15 cellular contexts compared by ENCODE assay signal in genomic region chr22:25487508-25487907, GRCh38.
DNase-seq lines count a peak whose midpoint lies in the region; ATAC-seq, FAIRE-seq and TF ChIP-seq lines count a peak whose summit lies in the region.
"Had no signal": no experiment of that assay in that cellular context is flagged by ENCODE, and none has a peak within 500 bp of the region (broad histone marks: within the 10 kb centered on the region; RNA-seq: fewer than 3 reads in every experiment).

No MANE protein-coding gene starts in this region.

- peak; percentile 70 for FAIRE-seq in HTR-8/SVneo (lab: Jason Lieb, UNC)
- peak; percentile 100 for FAIRE-seq in urothelium cell line (lab: Jason Lieb, UNC)
- FAIRE-seq: D721Med, H1 had no signal

- no peak for TF ChIP-seq CTCF in activated CD8-positive, alpha-beta T cell treated with anti-CD3 and anti-CD28 coated beads for 36 hours (IDR thresholded peaks at IDR 0.05)

- peaks cover 70% of the 10 kb centered on the region for H3K36me3 Mint-ChIP-seq in activated CD8-positive, alpha-beta T cell treated with anti-CD3 and anti-CD28 coated beads for 36 hours (ENCODE audit: low read depth)
- H3K36me3 Mint-ChIP-seq in activated CD8-positive, alpha-beta T cell treated with anti-CD3 and anti-CD28 coated beads, Interleukin-2, amount 10 ng/mL, durations not matched to agents 7 days and 5 days (ENCODE audit: low read depth), result peaks cover 46% of the 10 kb centered on the region
- H3K36me3 Mint-ChIP-seq in activated naive CD8-positive, alpha-beta T cell treated with anti-CD3 and anti-CD28 coated beads, Interleukin-2, amount 50 U/mL, for 24 hours (ENCODE audit: low read depth), result peaks cover 28% of the 10 kb centered on the region

- intact Hi-C loops in activated CD8-positive, alpha-beta T cell treated with anti-CD3 and anti-CD28 coated beads for 36 hours (cut with micrococcal nuclease), result no loop called here

- DNase-seq in activated CD8-positive, alpha-beta T cell treated with anti-CD3 and anti-CD28 coated beads for 36 hours, result no peak
- no peak for DNase-seq in activated CD8-positive, alpha-beta T cell treated with anti-CD3 and anti-CD28 coated beads, Interleukin-2, amount 10 ng/mL, durations not matched to agents 7 days and 5 days
- DNase-seq in HTR-8/SVneo (ENCODE audit: insufficient read length, low spot score), result no peak
- no peak for DNase-seq in activated naive CD8-positive, alpha-beta T cell treated with anti-CD3 and anti-CD28 coated beads, Interleukin-2, amount 50 U/mL, for 24 hours
- DNase-seq in urothelium cell line (ENCODE audit: low spot score), result no peak
- DNase-seq in NCI-H748 treated with DMSO at 0.1 percent for 48 hours (lab: John Stamatoyannopoulos, UW), result no peak
- DNase-seq in stimulated activated naive CD4-positive, alpha-beta T cell treated with Interleukin-2 at 50 U/mL for 16 hours (lab: John Stamatoyannopoulos, UW), result no peak
- no peak for DNase-seq in activated CD4-positive, alpha-beta T cell treated with anti-CD3 and anti-CD28 coated beads for 48 hours
- DNase-seq: CD8-positive, alpha-beta memory T cell; GDM1; KG1; NCI-H510A had no signal

- H3K9me3 Mint-ChIP-seq in activated CD8-positive, alpha-beta T cell treated with anti-CD3 and anti-CD28 coated beads for 36 hours, result peaks cover 11% of the 10 kb centered on the region
- H3K9me3 Mint-ChIP-seq in activated CD8-positive, alpha-beta T cell treated with anti-CD3 and anti-CD28 coated beads, Interleukin-2, amount 10 ng/mL, durations not matched to agents 7 days and 5 days (ENCODE audit: insufficient read depth), result no peaks in the 10 kb centered on the region
- no peaks in the 10 kb centered on the region for H3K9me3 Mint-ChIP-seq in activated naive CD8-positive, alpha-beta T cell treated with anti-CD3 and anti-CD28 coated beads, Interleukin-2, amount 50 U/mL, for 24 hours
- H3K9me3 Mint-ChIP-seq: CD8-positive, alpha-beta memory T cell had no signal

- no peak overlapping the region for H3K4me3 Mint-ChIP-seq in activated CD8-positive, alpha-beta T cell treated with anti-CD3 and anti-CD28 coated beads for 36 hours
- H3K4me3 Mint-ChIP-seq in activated CD8-positive, alpha-beta T cell treated with anti-CD3 and anti-CD28 coated beads, Interleukin-2, amount 10 ng/mL, durations not matched to agents 7 days and 5 days, result no peak overlapping the region
- H3K4me3 Mint-ChIP-seq in activated naive CD8-positive, alpha-beta T cell treated with anti-CD3 and anti-CD28 coated beads, Interleukin-2, amount 50 U/mL, for 24 hours, result no peak overlapping the region
- H3K4me3 Mint-ChIP-seq: CD8-positive, alpha-beta memory T cell had no signal

- H3K27me3 Mint-ChIP-seq in activated CD8-positive, alpha-beta T cell treated with anti-CD3 and anti-CD28 coated beads for 36 hours, result no peaks in the 10 kb centered on the region
- no peaks in the 10 kb centered on the region for H3K27me3 Mint-ChIP-seq in activated CD8-positive, alpha-beta T cell treated with anti-CD3 and anti-CD28 coated beads, Interleukin-2, amount 10 ng/mL, durations not matched to agents 7 days and 5 days (ENCODE audit: low read depth)
- peaks cover 7% of the 10 kb centered on the region for H3K27me3 Mint-ChIP-seq in activated naive CD8-positive, alpha-beta T cell treated with anti-CD3 and anti-CD28 coated beads, Interleukin-2, amount 50 U/mL, for 24 hours
- H3K27me3 Mint-ChIP-seq: CD8-positive, alpha-beta memory T cell had no signal

- POLR2A ChIA-PET in activated CD8-positive, alpha-beta T cell treated with anti-CD3 and anti-CD28 coated beads for 36 hours (lab: Charles Lee), result interaction anchor here (1.6 kb wide), 1 partner anchor 28 kb away, joined by 3 read pairs; no protein-coding TSS in a partner anchor
- POLR2A ChIA-PET in activated CD8-positive, alpha-beta T cell treated with anti-CD3 and anti-CD28 coated beads, Interleukin-2, amount 10 ng/mL, durations not matched to agents 7 days and 5 days (lab: Charles Lee), result interaction anchor here (0.5 kb wide), 1 partner anchor 35 kb away, joined by 3 read pairs; no protein-coding TSS in a partner anchor

- ATAC-seq in activated CD8-positive, alpha-beta T cell treated with anti-CD3 and anti-CD28 coated beads for 36 hours, result no peak
- ATAC-seq in activated CD8-positive, alpha-beta T cell treated with anti-CD3 and anti-CD28 coated beads, Interleukin-2, amount 10 ng/mL, durations not matched to agents 7 days and 5 days, result no peak
- no peak for ATAC-seq in activated naive CD8-positive, alpha-beta T cell treated with anti-CD3 and anti-CD28 coated beads, Interleukin-2, amount 50 U/mL, for 24 hours
- ATAC-seq: SK-N-SH treated with all-trans-retinoic acid at 6 μM for 48 hours had no signal

- CTCF ChIA-PET in activated CD8-positive, alpha-beta T cell treated with anti-CD3 and anti-CD28 coated beads for 36 hours (lab: Charles Lee), result no interaction called here
- CTCF ChIA-PET in activated CD8-positive, alpha-beta T cell treated with anti-CD3 and anti-CD28 coated beads, Interleukin-2, amount 10 ng/mL, durations not matched to agents 7 days and 5 days (lab: Charles Lee), result no interaction called here

- peak overlapping the region; percentile 93 for H3K27ac Mint-ChIP-seq in activated CD8-positive, alpha-beta T cell treated with anti-CD3 and anti-CD28 coated beads for 36 hours
- no peak overlapping the region for H3K27ac Mint-ChIP-seq in activated CD8-positive, alpha-beta T cell treated with anti-CD3 and anti-CD28 coated beads, Interleukin-2, amount 10 ng/mL, durations not matched to agents 7 days and 5 days
- H3K27ac Mint-ChIP-seq in activated naive CD8-positive, alpha-beta T cell treated with anti-CD3 and anti-CD28 coated beads, Interleukin-2, amount 50 U/mL, for 24 hours, result peak overlapping the region; percentile 48

- H3K4me1 Mint-ChIP-seq in activated CD8-positive, alpha-beta T cell treated with anti-CD3 and anti-CD28 coated beads for 36 hours (ENCODE audit: low read depth), result peaks cover 58% of the 10 kb centered on the region
- peaks cover 30% of the 10 kb centered on the region for H3K4me1 Mint-ChIP-seq in activated CD8-positive, alpha-beta T cell treated with anti-CD3 and anti-CD28 coated beads, Interleukin-2, amount 10 ng/mL, durations not matched to agents 7 days and 5 days (ENCODE audit: low read depth)
- peaks cover 64% of the 10 kb centered on the region for H3K4me1 Mint-ChIP-seq in activated naive CD8-positive, alpha-beta T cell treated with anti-CD3 and anti-CD28 coated beads, Interleukin-2, amount 50 U/mL, for 24 hours
